7 cellular contexts compared by ENCODE assay signal in genomic region chr22:19892249-19892879, GRCh38. TPM values are rescaled to one million over a fixed set of nuclear protein-coding genes. Genes with fewer than 3 reads are reported as not detected.
DNase-seq lines count a peak whose midpoint lies in the region; ATAC-seq, FAIRE-seq and TF ChIP-seq lines count a peak whose summit lies in the region.

No MANE protein-coding gene starts in this region.

- H3K27me3 ChIP-seq in endothelial cell of umbilical vein (ENCODE audit: control insufficient read depth in 2 of 2, insufficient read depth in 2 of 2, low read length in 2 of 2), result no peaks in the 10 kb centered on the region

- no TSS peak for BruUV-seq in endothelial cell of umbilical vein (replicated peaks; lab: Mats Ljungman, UMichigan)

- H2AFZ ChIP-seq in endothelial cell of umbilical vein (ENCODE audit: low read depth, low read length), result no peak overlapping the region

- peak overlapping the region; percentile 9 for H3K4me2 ChIP-seq in endothelial cell of umbilical vein (ENCODE audit: insufficient read depth, low read length)

- H3K9me1 ChIP-seq in endothelial cell of umbilical vein (replicated peaks; ENCODE audit: control insufficient read depth, extremely low read depth, insufficient read depth, low read length), result no peaks in the 10 kb centered on the region

- peaks cover 3% of the 10 kb centered on the region for H3K79me2 ChIP-seq in endothelial cell of umbilical vein (ENCODE audit: control insufficient read depth, insufficient read depth, low read length)

- H3K9ac ChIP-seq in endothelial cell of umbilical vein (replicated peaks; ENCODE audit: extremely low read depth, insufficient read depth, low read length), result peak overlapping the region; percentile 50

- peak; percentile 65 for DNase-seq in Jurkat, Clone E6-1 (ENCODE audit: low read depth, low spot score)
- DNase-seq in activated CD4-positive, CD25-positive, alpha-beta regulatory T cell treated with anti-CD3 and anti-CD28 coated beads, Interleukin-2, amount 50 U/mL, for 72 hours, result peak; percentile 53
- DNase-seq in endothelial cell of umbilical vein (ENCODE audit: low read depth, low spot score) (peak; percentile 79), NCI-H446 treated with DMSO at 0.1 percent for 48 hours (lab: John Stamatoyannopoulos, UW) (no peak), DMS79 (lab: John Stamatoyannopoulos, UW) (no peak)
- DNase-seq in stimulated activated CD4-positive, alpha-beta T cell treated with anti-CD3 and anti-CD28 coated beads, Interleukin-15, amount 100 ng/mL, for 1 hour (ENCODE audit: low read depth in 1 of 2, low spot score in 1 of 2), result peak; percentile 19 to 52

- intact Hi-C loops in endothelial cell of umbilical vein (cut with micrococcal nuclease), result loop anchor here (1.0 kb wide), 1 partner anchor 51 kb away; no protein-coding TSS in a partner anchor

- peak; percentile 87 for FAIRE-seq in endothelial cell of umbilical vein (lab: Jason Lieb, UNC)

- dilution Hi-C loops in endothelial cell of umbilical vein (cut with MboI; ENCODE audit: extremely low pct_ligation_motif_present, low sequenced_read_pairs), result no loop called here

- no peaks in the 10 kb centered on the region for H3K9me3 ChIP-seq in endothelial cell of umbilical vein (replicated peaks; ENCODE audit: control insufficient read depth, insufficient read depth, low read length)

- H3K27ac ChIP-seq in endothelial cell of umbilical vein (ENCODE audit: insufficient read depth, low read depth, low read length), result peak overlapping the region; percentile 83

- peaks cover 0 to 9% of the 10 kb centered on the region in 2 experiments for H3K36me3 ChIP-seq in endothelial cell of umbilical vein (ENCODE audit: control insufficient read depth in 2 of 2, extremely low read depth in 1 of 2, insufficient read depth in 2 of 2, low read length in 2 of 2)

- no peaks in the 10 kb centered on the region for H4K20me1 ChIP-seq in endothelial cell of umbilical vein (replicated peaks; ENCODE audit: control insufficient read depth, extremely low read depth, insufficient read depth, low read length)

- no peak for TF ChIP-seq CTCF in endothelial cell of umbilical vein (IDR thresholded peaks at IDR 0.05; ENCODE audit: extremely low read depth in 1 of 2, insufficient read depth in 1 of 2, low read depth in 1 of 2, low read length in 2 of 2)

- H3K4me1 ChIP-seq in endothelial cell of umbilical vein (ENCODE audit: control insufficient read depth, extremely low read depth, insufficient read depth, low read length), result peaks cover 61% of the 10 kb centered on the region

- ATAC-seq in HG03095 (IDR thresholded peaks at IDR 0.05; ENCODE audit: unreplicated experiment), result no peak

- CTCF ChIA-PET in endothelial cell of umbilical vein (lab: Charles Lee), result interaction anchor here (1.2 to 3.6 kb wide), 6 partner anchors 16 to 162 kb away, joined by 3 to 33 read pairs (median 7); no protein-coding TSS in a partner anchor

- POLR2A ChIA-PET in endothelial cell of umbilical vein (lab: Charles Lee), result interaction anchor here (0.9 to 1.4 kb wide), 4 partner anchors 11 to 48 kb away, joined by 3 to 9 read pairs (median 4); no protein-coding TSS in a partner anchor

- H3K4me3 ChIP-seq in Jurkat, Clone E6-1 (ENCODE audit: low read length), result peak overlapping the region; percentile 44
- no peak overlapping the region for H3K4me3 ChIP-seq in endothelial cell of umbilical vein (replicated peaks in 1 of 3; ENCODE audit: insufficient read depth in 1 of 3, low read depth in 1 of 3, low read length in 3 of 3)

- TF ChIP-seq POLR2A in endothelial cell of umbilical vein (IDR thresholded peaks at IDR 0.05; ENCODE audit: low read depth, low read length), result peak; percentile 6

TF ChIP-seq in endothelial cell of umbilical vein, 7 proteins besides CTCF, POLR2A, EP300 and RAD21:
- TF ChIP-seq POLR2AphosphoS5 (IDR thresholded peaks at IDR 0.05; ENCODE audit: insufficient read depth, low read depth, low read length), result peak; percentile 51
- no peak for TF ChIP-seq GATA2 (IDR thresholded peaks at IDR 0.05; ENCODE audit: insufficient read depth, insufficient read length, low read depth, low read length)
- no peak for TF ChIP-seq JUN (IDR thresholded peaks at IDR 0.05; ENCODE audit: borderline replicate concordance, insufficient read depth, insufficient read length, low read depth)
- no peak for TF ChIP-seq FOS (IDR thresholded peaks at IDR 0.05; ENCODE audit: borderline replicate concordance, insufficient read depth, low read length)
- TF ChIP-seq EZH2 (IDR thresholded peaks at IDR 0.05; ENCODE audit: borderline replicate concordance, low read depth, low read length, severe bottlenecking), result no peak
- no peak for TF ChIP-seq MAX (IDR thresholded peaks at IDR 0.05; ENCODE audit: insufficient read depth, insufficient read length)
- TF ChIP-seq MYC (IDR thresholded peaks at IDR 0.05; ENCODE audit: low read depth, low read length), result peak; percentile 77

RNA-seq across cellular contexts. Expression of gene GNB1L, which starts 37.7 kb away (rescaled TPM):
- 4.5 TPM for polyA plus RNA-seq in Jurkat, Clone E6-1 (2012; ENCODE audit: insufficient read depth, insufficient read length)
- 5.9 and 11.2 TPM in 2 replicates for total RNA-seq in endothelial cell of umbilical vein
- 5.4 and 5.9 TPM in 2 replicates for polyA plus RNA-seq in endothelial cell of umbilical vein
- 2.2 and 3.8 TPM in 2 replicates for polyA plus RNA-seq in endothelial cell of umbilical vein (2011; cell fraction: cytosol; rRNA removed)
- 2.7 and 3.2 TPM in 2 replicates for polyA plus RNA-seq in endothelial cell of umbilical vein (2011; cell fraction: nucleus; rRNA removed)
- polyA plus RNA-seq in endothelial cell of umbilical vein (2012), result 3.5 and 3.6 TPM in 2 replicates
- polyA minus RNA-seq in endothelial cell of umbilical vein, result 1.6 and 3.5 TPM in 2 replicates
- 1.7 TPM for polyA minus RNA-seq in endothelial cell of umbilical vein (2011; cell fraction: cytosol; rRNA and poly(A)+ RNA removed)
- polyA minus RNA-seq in endothelial cell of umbilical vein (2011; cell fraction: nucleus; rRNA and poly(A)+ RNA removed), result 2.4 TPM in 2 replicates

RNA-seq across cellular contexts. Expression of gene RTL10, which starts 37.7 kb away (rescaled TPM):
- polyA plus RNA-seq in Jurkat, Clone E6-1 (2012; ENCODE audit: insufficient read depth, insufficient read length), result 21.7 TPM
- total RNA-seq in endothelial cell of umbilical vein, result 31.9 and 32.1 TPM in 2 replicates
- polyA plus RNA-seq in endothelial cell of umbilical vein, result 40.8 and 54.5 TPM in 2 replicates
- polyA plus RNA-seq in endothelial cell of umbilical vein (2011; cell fraction: cytosol; rRNA removed), result 21.6 and 22.9 TPM in 2 replicates
- 43.8 and 53.4 TPM in 2 replicates for polyA plus RNA-seq in endothelial cell of umbilical vein (2011; cell fraction: nucleus; rRNA removed)
- 8.0 and 9.8 TPM in 2 replicates for polyA plus RNA-seq in endothelial cell of umbilical vein (2012)
- 84.1 and 88.0 TPM in 2 replicates for polyA minus RNA-seq in endothelial cell of umbilical vein
- 9.0 TPM for polyA minus RNA-seq in endothelial cell of umbilical vein (2011; cell fraction: cytosol; rRNA and poly(A)+ RNA removed)
- 20.7 and 26.1 TPM in 2 replicates for polyA minus RNA-seq in endothelial cell of umbilical vein (2011; cell fraction: nucleus; rRNA and poly(A)+ RNA removed)

RNA-seq across cellular contexts. Expression of gene COMT, which starts 49.2 kb away (rescaled TPM):
- polyA plus RNA-seq in Jurkat, Clone E6-1 (2012; ENCODE audit: insufficient read depth, insufficient read length), result 117 TPM
- 221 and 246 TPM in 2 replicates for total RNA-seq in endothelial cell of umbilical vein
- 537 and 579 TPM in 2 replicates for polyA plus RNA-seq in endothelial cell of umbilical vein
- polyA plus RNA-seq in endothelial cell of umbilical vein (2011; cell fraction: cytosol; rRNA removed), result 320 and 379 TPM in 2 replicates
- 183 and 186 TPM in 2 replicates for polyA plus RNA-seq in endothelial cell of umbilical vein (2011; cell fraction: nucleus; rRNA removed)
- 145 and 199 TPM in 2 replicates for polyA plus RNA-seq in endothelial cell of umbilical vein (2012)
- 206 and 246 TPM in 2 replicates for polyA minus RNA-seq in endothelial cell of umbilical vein
- polyA minus RNA-seq in endothelial cell of umbilical vein (2011; cell fraction: cytosol; rRNA and poly(A)+ RNA removed), result 31.5 TPM
- 38.0 and 46.4 TPM in 2 replicates for polyA minus RNA-seq in endothelial cell of umbilical vein (2011; cell fraction: nucleus; rRNA and poly(A)+ RNA removed)

RNA-seq across cellular contexts. Expression of gene TXNRD2, which starts 49.3 kb away (rescaled TPM):
- 9.0 TPM for polyA plus RNA-seq in Jurkat, Clone E6-1 (2012; ENCODE audit: insufficient read depth, insufficient read length)
- total RNA-seq in endothelial cell of umbilical vein, result 211 and 245 TPM in 2 replicates
- polyA plus RNA-seq in endothelial cell of umbilical vein, result 440 and 511 TPM in 2 replicates
- polyA plus RNA-seq in endothelial cell of umbilical vein (2011; cell fraction: cytosol; rRNA removed), result 259 and 341 TPM in 2 replicates
- 576 and 663 TPM in 2 replicates for polyA plus RNA-seq in endothelial cell of umbilical vein (2011; cell fraction: nucleus; rRNA removed)
- polyA plus RNA-seq in endothelial cell of umbilical vein (2012), result 102 and 113 TPM in 2 replicates
- polyA minus RNA-seq in endothelial cell of umbilical vein, result 102 and 126 TPM in 2 replicates
- polyA minus RNA-seq in endothelial cell of umbilical vein (2011; cell fraction: cytosol; rRNA and poly(A)+ RNA removed), result 25.2 TPM
- polyA minus RNA-seq in endothelial cell of umbilical vein (2011; cell fraction: nucleus; rRNA and poly(A)+ RNA removed), result 91.1 and 144 TPM in 2 replicates

Comparison
In these comparisons a context has a peak if more than half of its experiments do, and no peak if none do; other contexts are left out.
1. DNase-seq: peak in Jurkat, Clone E6-1 (single experiment), activated CD4-positive, CD25-positive, alpha-beta regulatory T cell treated with anti-CD3 and anti-CD28 coated beads, Interleukin-2, amount 50 U/mL, for 72 hours (single experiment), endothelial cell of umbilical vein (single experiment) and stimulated activated CD4-positive, alpha-beta T cell treated with anti-CD3 and anti-CD28 coated beads, Interleukin-15, amount 100 ng/mL, for 1 hour (2 of 2); none in NCI-H446 treated with DMSO at 0.1 percent for 48 hours (single experiment) and DMS79 (single experiment).